Comparison of ENCODE assay signal across 8 cellular contexts in the genomic region with DNA sequence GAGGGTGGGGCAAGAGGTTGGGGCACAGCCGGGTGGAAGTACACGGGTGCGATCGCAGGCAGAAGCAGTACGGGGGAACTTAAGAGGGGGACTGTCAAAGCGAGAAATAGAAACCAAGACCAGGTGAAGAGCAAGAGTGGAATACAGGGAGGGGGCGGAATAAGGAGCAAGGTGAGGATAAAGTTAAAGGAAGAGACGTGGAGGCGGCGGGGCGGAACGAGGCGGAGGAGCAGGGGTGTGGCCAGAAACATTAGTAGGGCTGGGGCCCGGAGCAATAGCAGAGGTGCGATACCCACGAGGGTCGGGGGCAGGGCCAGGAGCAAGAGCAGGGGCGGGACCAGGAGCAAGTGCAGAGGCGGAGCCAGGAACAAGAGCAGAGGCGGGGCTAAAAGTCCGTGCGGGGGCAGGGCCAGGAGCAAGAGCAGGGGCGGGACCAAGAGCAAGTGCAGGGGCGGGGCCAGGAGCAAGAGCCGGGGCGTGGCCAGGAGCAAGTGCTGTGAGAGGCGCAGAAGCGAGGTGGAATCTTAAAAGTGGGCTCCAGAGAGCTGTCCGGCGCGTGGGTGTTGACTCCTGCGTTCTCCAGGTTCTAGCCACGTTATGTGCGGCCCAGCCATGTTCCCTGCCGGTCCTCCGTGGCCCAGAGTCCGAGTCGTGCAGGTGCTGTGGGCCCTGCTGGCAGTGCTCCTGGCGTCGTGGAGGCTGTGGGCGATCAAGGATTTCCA. TPM values are rescaled to one million over a fixed set of nuclear protein-coding genes. Genes with fewer than 3 reads are reported as not detected.
DNase-seq lines count a peak whose midpoint lies in the region; ATAC-seq and TF ChIP-seq lines count a peak whose summit lies in the region.

No MANE protein-coding gene starts in this region.

- peak overlapping the region; percentile 100 for H3K27ac Mint-ChIP-seq in chondrocyte (ENCODE audit: unreplicated experiment)

- TF ChIP-seq CTCF in chondrocyte (IDR thresholded peaks at IDR 0.05), result no peak

- no peaks in the 10 kb centered on the region for H3K27me3 ChIP-seq in layer of hippocampus (ENCODE audit: control insufficient read depth, insufficient read depth, low read length)

- H3K27me3 Mint-ChIP-seq in chondrocyte (ENCODE audit: low read depth), result no peaks in the 10 kb centered on the region

- DNase-seq in AML-193 (lab: John Stamatoyannopoulos, UW) (peak; percentile 95), GM19238 (ENCODE audit: insufficient read length, low spot score) (peak; percentile 76), NCI-H510A treated with DMSO at 0.1 percent for 48 hours (lab: John Stamatoyannopoulos, UW) (peak; percentile 93), chondrocyte (ENCODE audit: low spot score) (peak; percentile 98)
- DNase-seq in activated CD4-positive, alpha-beta T cell treated with anti-CD3 and anti-CD28 coated beads for 24 hours (ENCODE audit: low read depth in 2 of 2), result peak; percentile 93 to 94
- DNase-seq in stimulated activated CD4-positive, alpha-beta T cell treated with anti-CD3 and anti-CD28 coated beads, Interleukin-1b, Interleukin-23, amount 100 ng/mL, for 1 hour (ENCODE audit: low read depth in 2 of 2), result peak; percentile 91

- H3K4me3 Mint-ChIP-seq in chondrocyte (ENCODE audit: unreplicated experiment), result peak overlapping the region; percentile 96

- peaks cover 10% of the 10 kb centered on the region for H3K4me1 Mint-ChIP-seq in chondrocyte (ENCODE audit: low read depth)

- peak; percentile 52 for ATAC-seq in HG03432 (IDR thresholded peaks at IDR 0.05; ENCODE audit: unreplicated experiment)

- peak overlapping the region; percentile 96 for H3K27ac ChIP-seq in layer of hippocampus (ENCODE audit: low read depth, low read length)

- no peaks in the 10 kb centered on the region for H3K9me3 Mint-ChIP-seq in chondrocyte (ENCODE audit: low read depth)

- peaks cover 3% of the 10 kb centered on the region for H3K36me3 Mint-ChIP-seq in chondrocyte (ENCODE audit: low read depth)

RNA-seq across cellular contexts. Expression of gene CATSPERG, which starts 1.2 kb away (rescaled TPM):
- 3.9 to 7.6 TPM (median 5.3 TPM) in 3 replicates for total RNA-seq in chondrocyte

RNA-seq across cellular contexts. Expression of gene KCNK6, which starts 17.2 kb away (rescaled TPM):
- total RNA-seq in chondrocyte, result 22.0 to 30.9 TPM (median 29.2 TPM) in 3 replicates

RNA-seq across cellular contexts. Expression of gene YIF1B, which starts 21.1 kb away (rescaled TPM):
- total RNA-seq in chondrocyte, result 93.3 to 101 TPM (median 97.8 TPM) in 3 replicates

RNA-seq across cellular contexts. Expression of gene C19orf33, which starts 32.7 kb away (rescaled TPM):
- 2.0 to 5.2 TPM (median 2.0 TPM) in 3 replicates for total RNA-seq in chondrocyte

RNA-seq across cellular contexts. Expression of gene PSMD8, which starts 37.6 kb away (rescaled TPM):
- total RNA-seq in chondrocyte, result 181 to 197 TPM (median 197 TPM) in 3 replicates

Comparison
In these comparisons a context has a peak if more than half of its experiments do, and no peak if none do; other contexts are left out.
1. Peak in every context shown above with its lines: DNase-seq, ATAC-seq and H3K27ac ChIP-seq.